ENCODE assay signal across 18 cellular contexts in genomic region chr6:90406957-90407356, GRCh38.
A peak's percentile ranks its signal among the peaks of the same experiment; 100 is the strongest.
DNase-seq lines count a peak whose midpoint lies in the region; ATAC-seq, FAIRE-seq and TF ChIP-seq lines count a peak whose summit lies in the region.
"Had no signal": no experiment of that assay in that cellular context is flagged by ENCODE, and none has a peak within 500 bp of the region (broad histone marks: within the 10 kb centered on the region; RNA-seq: fewer than 3 reads in every experiment).

No MANE protein-coding gene starts in this region.

- intact Hi-C loops in K562 (cut with micrococcal nuclease): no loop called here

- POLR2A ChIA-PET in K562 (lab: Yijun Ruan, JAX): interaction anchor here (0.6 kb wide), 1 partner anchor 60 kb away, joined by 3 read pairs; no protein-coding TSS in a partner anchor

- peak overlapping the region; percentile 80 for H3K27ac Mint-ChIP-seq in activated T-cell treated with anti-CD3 and anti-CD28 coated beads, Interleukin-2, amount 50 U/mL, for 72 hours
- peak overlapping the region; percentile 17 for H3K27ac Mint-ChIP-seq in neural crest cell (ENCODE audit: unreplicated experiment)

- H3K36me3 Mint-ChIP-seq in activated T-cell treated with anti-CD3 and anti-CD28 coated beads, Interleukin-2, amount 50 U/mL, for 72 hours (ENCODE audit: insufficient read depth in 2 of 2): peaks cover 20 to 24% of the 10 kb centered on the region in 2 donors
- no peaks in the 10 kb centered on the region for H3K36me3 Mint-ChIP-seq in activated T-cell treated with anti-CD3 and anti-CD28 coated beads, Interleukin-2, amount 50 U/mL, for 4 hours (ENCODE audit: insufficient read depth)
- H3K36me3 Mint-ChIP-seq in neural crest cell (ENCODE audit: low read depth): no peaks in the 10 kb centered on the region

- no TSS peak for BruUV-seq in K562 (replicated peaks; lab: Mats Ljungman, UMichigan)

- FAIRE-seq in K562 (lab: Jason Lieb, UNC): no peak
- FAIRE-seq: GM18507 had no signal

- no peaks in the 10 kb centered on the region for H3K9me3 ChIP-seq in K562 (replicated peaks; ENCODE audit: control insufficient read depth, insufficient read depth, low read depth, low read length)

- no peak for TF ChIP-seq POLR2A in K562 (conservative IDR thresholded peaks at IDR 0.05)

- TF ChIP-seq CTCF in K562 (IDR thresholded peaks at IDR 0.05 in 2 of 3, conservative IDR thresholded peaks at IDR 0.05 in 1 of 3; ENCODE audit: insufficient read depth in 2 of 3, low read depth in 1 of 3, low read length in 3 of 3) (no peak), neural crest cell (conservative IDR thresholded peaks at IDR 0.05) (no peak)

- H3K79me2 ChIP-seq in K562 (ENCODE audit: control insufficient read depth, insufficient read depth, low read length): no peaks in the 10 kb centered on the region

- H3K4me1 ChIP-seq in K562 (replicated peaks in 1 of 2; ENCODE audit: control insufficient read depth in 2 of 2, insufficient read depth in 2 of 2, low read length in 2 of 2): peaks cover 24 to 49% of the 10 kb centered on the region in 2 experiments

- H3K4me3 ChIP-seq in K562: no peak overlapping the region

- DNase-seq in activated T-cell treated with anti-CD3 and anti-CD28 coated beads, Interleukin-2, amount 50 U/mL, for 72 hours: peak in 1 of 2 donors; percentile 39
- DNase-seq in activated T-cell treated with anti-CD3 and anti-CD28 coated beads, Interleukin-2, amount 50 U/mL, for 4 hours: no peak
- DNase-seq in NCI-H226 (peak; percentile 99), K562 (ENCODE audit: extremely low read depth in 1 of 4, low spot score in 3 of 4) (peak in 1 of 4 experiments; percentile 37), neural crest cell (ENCODE audit: low read depth, low spot score) (no peak), nucleus accumbens (lab: John Stamatoyannopoulos, UW) (no peak), superior temporal gyrus (ENCODE audit: extremely low spot score) (no peak)
- DNase-seq: caudate nucleus; DMS53; HCEC 1CT; head of caudate nucleus; mesenchymal stem cell; nephron progenitor cell; stimulated activated CD4-positive, alpha-beta T cell treated with anti-CD3 and anti-CD28 coated beads, Interleukin-12 subunit alpha, Interleukin-12 subunit beta, amount 100 ng/mL, for 4 hours; stimulated activated naive CD4-positive, alpha-beta T cell; WERI-Rb-1 had no signal

- no peaks in the 10 kb centered on the region for H3K36me3 ChIP-seq in K562 (ENCODE audit: control insufficient read depth, insufficient read depth, low read length)
- H3K36me3 ChIP-seq: WERI-Rb-1 had no signal

- peaks cover 95% of the 10 kb centered on the region for H3K4me1 Mint-ChIP-seq in activated T-cell treated with anti-CD3 and anti-CD28 coated beads, Interleukin-2, amount 50 U/mL, for 72 hours (ENCODE audit: low read depth)
- peaks cover 70% of the 10 kb centered on the region for H3K4me1 Mint-ChIP-seq in activated T-cell treated with anti-CD3 and anti-CD28 coated beads, Interleukin-2, amount 50 U/mL, for 4 hours (ENCODE audit: low read depth)
- peaks cover 21% of the 10 kb centered on the region for H3K4me1 Mint-ChIP-seq in neural crest cell

- H3K4me3 Mint-ChIP-seq in activated T-cell treated with anti-CD3 and anti-CD28 coated beads, Interleukin-2, amount 50 U/mL, for 72 hours: peak overlapping the region; percentile 53 to 72
- no peak overlapping the region for H3K4me3 Mint-ChIP-seq in activated T-cell treated with anti-CD3 and anti-CD28 coated beads, Interleukin-2, amount 50 U/mL, for 4 hours
- H3K4me3 Mint-ChIP-seq in neural crest cell: no peak overlapping the region
- H3K4me3 Mint-ChIP-seq: nephron progenitor cell had no signal

- no peak for TF ChIP-seq EP300 in K562 (IDR thresholded peaks at IDR 0.05; ENCODE audit: low read length)

- H4K20me1 ChIP-seq in K562 (replicated peaks; ENCODE audit: control insufficient read depth, insufficient read depth, low read length): no peaks in the 10 kb centered on the region

- no peak for ATAC-seq in activated T-cell treated with anti-CD3 and anti-CD28 coated beads, Interleukin-2, amount 50 U/mL, for 72 hours (replicated peaks in 1 of 2)
- no peak for ATAC-seq in activated T-cell treated with anti-CD3 and anti-CD28 coated beads, Interleukin-2, amount 50 U/mL, for 4 hours
- ATAC-seq in K562 (no peak), HG02798 (IDR thresholded peaks at IDR 0.05; ENCODE audit: poor library complexity, unreplicated experiment) (no peak)

- in situ Hi-C loops in K562 (cut with MboI): no loop called here

- 0 out of 2 replicates have a peak overlapping the region, but pooled peaks have one; percentile 20 for H3K4me2 ChIP-seq in K562 (ENCODE audit: insufficient read depth, low read length)

- peaks cover 2 to 5% of the 10 kb centered on the region in 2 donors for H3K9me3 Mint-ChIP-seq in activated T-cell treated with anti-CD3 and anti-CD28 coated beads, Interleukin-2, amount 50 U/mL, for 72 hours
- H3K9me3 Mint-ChIP-seq in activated T-cell treated with anti-CD3 and anti-CD28 coated beads, Interleukin-2, amount 50 U/mL, for 4 hours: no peaks in the 10 kb centered on the region
- peaks cover 4% of the 10 kb centered on the region for H3K9me3 Mint-ChIP-seq in neural crest cell

- H3K27ac ChIP-seq in K562 (ENCODE audit: extremely low read depth, low read depth, low read length): no peak overlapping the region
- H3K27ac ChIP-seq: WERI-Rb-1 had no signal

- TF ChIP-seq RAD21 in K562 (CRISPR knock-in tag; conservative IDR thresholded peaks at IDR 0.05 in 1 of 2, IDR thresholded peaks at IDR 0.05 in 1 of 2): no peak

- H2AFZ ChIP-seq in K562 (ENCODE audit: low read depth, low read length): peak overlapping the region; percentile 67

- H3K9me1 ChIP-seq in K562 (ENCODE audit: control insufficient read depth, insufficient read depth, low read length): no peaks in the 10 kb centered on the region

- H3K9ac ChIP-seq in K562 (ENCODE audit: insufficient read depth in 1 of 2, low read depth in 2 of 2, low read length in 2 of 2): peak overlapping the region in 1 of 2 experiments; percentile 53; a peak in 1 of 4 replicates

- WGBS in K562 (ENCODE audit: insufficient coverage, low coverage, missing lambda C conversion rate): 24% methylated on average over 3 of the region's 3 CpGs

- CTCF ChIA-PET in K562 (lab: Yijun Ruan, JAX; ENCODE audit: low intra/inter-chr PET ratio): no interaction called here

- H3K27me3 ChIP-seq in K562 (ENCODE audit: control insufficient read depth in 2 of 2, insufficient read depth in 2 of 2, low read length in 2 of 2): no peaks in the 10 kb centered on the region

- H3K27me3 Mint-ChIP-seq in activated T-cell treated with anti-CD3 and anti-CD28 coated beads, Interleukin-2, amount 50 U/mL, for 72 hours (ENCODE audit: low read depth): no peaks in the 10 kb centered on the region
- H3K27me3 Mint-ChIP-seq in activated T-cell treated with anti-CD3 and anti-CD28 coated beads, Interleukin-2, amount 50 U/mL, for 4 hours (ENCODE audit: low read depth): no peaks in the 10 kb centered on the region
- H3K27me3 Mint-ChIP-seq in neural crest cell (ENCODE audit: low read depth): no peaks in the 10 kb centered on the region

TF ChIP-seq in K562, 482 proteins besides CTCF, POLR2A, EP300 and RAD21:
- 0 out of 2 replicates have a peak, but pooled peaks have one; percentile 21 for TF ChIP-seq SMARCA5 (IDR thresholded peaks at IDR 0.05)
- TF ChIP-seq BCOR (IDR thresholded peaks at IDR 0.05): peak; percentile 78
- peak; percentile 23 to 58; a peak in 3 of 4 replicates for TF ChIP-seq KDM1A (IDR thresholded peaks at IDR 0.05)
- peak; percentile 76 for TF ChIP-seq RBM25 (IDR thresholded peaks at IDR 0.05; ENCODE audit: low read depth, low read length, severe bottlenecking)
- no peak for TF ChIP-seq ZNF561 (CRISPR knock-in tag; conservative IDR thresholded peaks at IDR 0.05)
TF ChIP-seq in K562: peak in this region for 4.

Comparison
In these comparisons a context has a peak if more than half of its experiments do, and no peak if none do; other contexts are left out.
1. H3K4me3 Mint-ChIP-seq: peak in activated T-cell treated with anti-CD3 and anti-CD28 coated beads, Interleukin-2, amount 50 U/mL, for 72 hours (2 of 2); none in activated T-cell treated with anti-CD3 and anti-CD28 coated beads, Interleukin-2, amount 50 U/mL, for 4 hours (single experiment) and neural crest cell (single experiment).